ENCODE assay signal across 8 cellular contexts in genomic region chr4:80266267-80266901, GRCh38. TPM values are rescaled to one million over a fixed set of nuclear protein-coding genes. Genes with fewer than 3 reads are reported as not detected.
A peak's percentile ranks its signal among the peaks of the same experiment; 100 is the strongest.
DNase-seq lines count a peak whose midpoint lies in the region; ATAC-seq, FAIRE-seq and TF ChIP-seq lines count a peak whose summit lies in the region.

A gene with protein sequence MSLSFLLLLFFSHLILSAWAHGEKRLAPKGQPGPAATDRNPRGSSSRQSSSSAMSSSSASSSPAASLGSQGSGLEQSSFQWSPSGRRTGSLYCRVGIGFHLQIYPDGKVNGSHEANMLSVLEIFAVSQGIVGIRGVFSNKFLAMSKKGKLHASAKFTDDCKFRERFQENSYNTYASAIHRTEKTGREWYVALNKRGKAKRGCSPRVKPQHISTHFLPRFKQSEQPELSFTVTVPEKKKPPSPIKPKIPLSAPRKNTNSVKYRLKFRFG (plus strand): TSS chr4:80266664. CDS start chr4:80266825, 161 bp downstream.

- no peak for TF ChIP-seq POLR2A in HepG2 (IDR thresholded peaks at IDR 0.05; ENCODE audit: insufficient read depth in 1 of 2, low read depth in 2 of 2, low read length in 2 of 2)

- no peak for TF ChIP-seq CTCF in RWPE2 (IDR thresholded peaks at IDR 0.05; ENCODE audit: poor library complexity, severe bottlenecking)
- no peak for TF ChIP-seq CTCF in colonic mucosa (IDR thresholded peaks at IDR 0.05)
- no peak for TF ChIP-seq CTCF in HepG2 (CRISPR knock-in tag; IDR thresholded peaks at IDR 0.05)

- CTCF ChIA-PET in HepG2 (lab: Yijun Ruan, JAX; ENCODE audit: low intra/inter-chr PET ratio, low total read pairs), result no interaction called here

- DNase-seq in ELF-1 (ENCODE audit: low read depth, low spot score) (peak; percentile 28), RWPE2 (ENCODE audit: low spot score) (peak; percentile 87), colonic mucosa (no peak), HepG2 (ENCODE audit: low spot score) (no peak)

- no peak within 1 kb of the TSS for H3K9ac ChIP-seq in colonic mucosa (ENCODE audit: low read depth in 2 of 2, low read length in 2 of 2)
- no peak within 1 kb of the TSS for H3K9ac ChIP-seq in HepG2 (ENCODE audit: insufficient read depth, low read depth, low read length)
- H3K9ac ChIP-seq in subcutaneous abdominal adipose tissue (ENCODE audit: low read length in 5 of 5), result no peak within 1 kb of the TSS

- peaks cover 4% of the 10 kb centered on the region for H3K4me1 ChIP-seq in RWPE2 (ENCODE audit: insufficient read depth, poor library complexity, severe bottlenecking)
- H3K4me1 ChIP-seq in colonic mucosa, result no peaks in the 10 kb centered on the region
- no peaks in the 10 kb centered on the region for H3K4me1 ChIP-seq in HepG2 (ENCODE audit: insufficient read depth, low read length)
- peaks cover 2 to 20% (median 19%) of the 10 kb centered on the region in 5 donors for H3K4me1 ChIP-seq in subcutaneous abdominal adipose tissue (ENCODE audit: control insufficient read depth in 5 of 5, insufficient read depth in 5 of 5, low read length in 5 of 5)

- no peak for TF ChIP-seq RAD21 in HepG2 (CRISPR knock-in tag; IDR thresholded peaks at IDR 0.05)

- H3K27ac ChIP-seq in RWPE2 (ENCODE audit: poor library complexity, severe bottlenecking), result peak within 1 kb of the TSS; percentile 51
- no peak within 1 kb of the TSS for H3K27ac ChIP-seq in colonic mucosa
- no peak within 1 kb of the TSS for H3K27ac ChIP-seq in HepG2 (ENCODE audit: extremely low read length, insufficient read depth, low read length)
- H3K27ac ChIP-seq in subcutaneous abdominal adipose tissue (ENCODE audit: low read depth, low read length), result no peak within 1 kb of the TSS

- WGBS in HepG2 (ENCODE audit: low lambda C conversion rate), result 0% methylated on average over 4 of the region's 50 CpGs

- FAIRE-seq in HepG2 (lab: Jason Lieb, UNC), result no peak

- intact Hi-C loops in colonic mucosa (cut with DNase I), result no loop called here
- intact Hi-C loops in HepG2 (cut with micrococcal nuclease; ENCODE audit: unreplicated experiment), result no loop called here

- no peak within 1 kb of the TSS for H2AFZ ChIP-seq in HepG2 (ENCODE audit: low read length)

- no TSS peak for BruUV-seq in HepG2 (replicated peaks; lab: Mats Ljungman, UMichigan)

- ATAC-seq in HG02678 (IDR thresholded peaks at IDR 0.05; ENCODE audit: unreplicated experiment) (peak; percentile 46), RWPE2 (ENCODE audit: low read depth) (peak; percentile 73), HepG2 (peak; percentile 66), GM18511 (IDR thresholded peaks at IDR 0.05; ENCODE audit: unreplicated experiment) (no peak), HG03196 (IDR thresholded peaks at IDR 0.05; ENCODE audit: unreplicated experiment) (no peak)

- H3K79me2 ChIP-seq in HepG2 (ENCODE audit: insufficient read depth, low read length), result no peaks in the 10 kb centered on the region

- H3K36me3 ChIP-seq in RWPE2 (ENCODE audit: low read depth) (no peaks in the 10 kb centered on the region), colonic mucosa (no peaks in the 10 kb centered on the region), HepG2 (replicated peaks in 1 of 2; ENCODE audit: control insufficient read depth in 1 of 2, insufficient read depth in 2 of 2, low read length in 2 of 2) (no peaks in the 10 kb centered on the region), subcutaneous abdominal adipose tissue (ENCODE audit: control insufficient read depth in 5 of 5, insufficient read depth in 5 of 5, low read length in 5 of 5) (no peaks in the 10 kb centered on the region)

- POLR2A ChIA-PET in HepG2 (lab: Yijun Ruan, JAX), result no interaction called here

- H3K27me3 ChIP-seq in RWPE2 (ENCODE audit: insufficient read depth, poor library complexity, severe bottlenecking), result no peaks in the 10 kb centered on the region
- peaks cover 51% of the 10 kb centered on the region for H3K27me3 ChIP-seq in colonic mucosa
- peaks cover 2 to 40% of the 10 kb centered on the region in 2 experiments; a peak in 4 of 5 replicates for H3K27me3 ChIP-seq in HepG2 (ENCODE audit: control insufficient read depth in 1 of 2, insufficient read depth in 2 of 2, low read length in 2 of 2)
- peaks cover 43 to 66% (median 55%) of the 10 kb centered on the region in 5 donors for H3K27me3 ChIP-seq in subcutaneous abdominal adipose tissue (ENCODE audit: control insufficient read depth in 5 of 5, insufficient read depth in 4 of 5, low read length in 5 of 5)

- in situ Hi-C loops in HepG2 (cut with HindIII; ENCODE audit: extremely low pct_ligation_motif_present, low pct_unique_long_range_greater_than_20kb), result no loop called here

- H3K9me3 ChIP-seq in RWPE2 (ENCODE audit: severe bottlenecking) (no peaks in the 10 kb centered on the region), colonic mucosa (no peaks in the 10 kb centered on the region), HepG2 (ENCODE audit: low read length) (no peaks in the 10 kb centered on the region), subcutaneous abdominal adipose tissue (ENCODE audit: control insufficient read depth in 5 of 5, low read length in 5 of 5) (no peaks in the 10 kb centered on the region)

- H3K4me3 ChIP-seq in RWPE2 (ENCODE audit: severe bottlenecking) (peak within 1 kb of the TSS; percentile 61), colonic mucosa (peak within 1 kb of the TSS; percentile 31), HepG2 (replicated peaks in 1 of 3; ENCODE audit: insufficient read depth in 1 of 3, low read depth in 2 of 3, low read length in 3 of 3) (peak within 1 kb of the TSS in 1 of 3 experiments; percentile 33; a peak in 1 of 6 replicates), subcutaneous abdominal adipose tissue (ENCODE audit: low read depth in 1 of 5, low read length in 5 of 5) (peak within 1 kb of the TSS; percentile 48 to 64 (median 62))

- H3K4me2 ChIP-seq in HepG2 (ENCODE audit: low read depth, low read length), result peak within 1 kb of the TSS; percentile 18; the same call in 1 of the 2 replicates

- no peak for TF ChIP-seq EP300 in HepG2 (IDR thresholded peaks at IDR 0.05; ENCODE audit: low read depth in 2 of 2, low read length in 2 of 2)
- no peak for TF ChIP-seq EP300 in HepG2 (CRISPR knock-in tag; IDR thresholded peaks at IDR 0.05; ENCODE audit: borderline replicate concordance)

- no peaks in the 10 kb centered on the region for H4K20me1 ChIP-seq in HepG2 (ENCODE audit: insufficient read depth, low read length)

TF ChIP-seq in HepG2, 621 proteins besides CTCF, POLR2A, EP300 and RAD21:
- TF ChIP-seq EZH2 (conservative IDR thresholded peaks at IDR 0.05; ENCODE audit: low read depth, low read length), result 0 out of 2 replicates have a peak, but pooled peaks have one; percentile 27
- no peak for TF ChIP-seq TAF1 (CRISPR knock-in tag; IDR thresholded peaks at IDR 0.05)

RNA-seq across cellular contexts. Expression of the gene that starts here (rescaled TPM):
- total RNA-seq in colonic mucosa (1 to 10 TPM in 1 of 2 donors, under 1 TPM in 1; 0.30 to 1.5 TPM), HepG2 (2016; rRNA removed; fragmentation: Illumina TruSeq; extraction: Trizol) (not detected in 2 replicates)
- total RNA-seq in HepG2 (2016; cell fraction: cytosol; rRNA removed; fragmentation: Illumina TruSeq; extraction: Trizol; ENCODE audit: low read depth), result not detected in 2 replicates
- not detected in 2 replicates for total RNA-seq in HepG2 (2016; cell fraction: insoluble cytoplasmic fraction; rRNA removed; fragmentation: Illumina TruSeq; extraction: Trizol)
- total RNA-seq in HepG2 (2016; cell fraction: membrane; rRNA removed; fragmentation: Illumina TruSeq; extraction: Trizol), result not detected in 2 replicates
- not detected in 2 replicates for total RNA-seq in HepG2 (2016; cell fraction: nucleus; rRNA removed; fragmentation: Illumina TruSeq; extraction: Trizol)
- not detected in 2 replicates for polyA plus RNA-seq in HepG2 (2011; rRNA removed)
- not detected in 2 replicates for polyA plus RNA-seq in HepG2 (2011; cell fraction: cytosol; rRNA removed)
- not detected in 2 replicates for polyA plus RNA-seq in HepG2 (2011; cell fraction: nucleus; rRNA removed)
- polyA plus RNA-seq in HepG2 (2012), result not detected in 2 replicates
- polyA plus RNA-seq in HepG2 (2016; cell fraction: cytosol; fragmentation: Illumina TruSeq; extraction: Trizol; ENCODE audit: low read depth), result not detected in 2 replicates
- polyA plus RNA-seq in HepG2 (2016; cell fraction: insoluble cytoplasmic fraction; fragmentation: Illumina TruSeq; extraction: Trizol; ENCODE audit: low read depth), result not detected in 2 replicates
- not detected in 2 replicates for polyA plus RNA-seq in HepG2 (2016; cell fraction: membrane; fragmentation: Illumina TruSeq; extraction: Trizol; ENCODE audit: low read depth)
- polyA plus RNA-seq in HepG2 (2016; cell fraction: nucleus; fragmentation: Illumina TruSeq; extraction: Trizol; ENCODE audit: insufficient read depth, low read depth), result not detected in 2 replicates
- 0.04 TPM in 1 of 2 replicates, not detected in the other for polyA minus RNA-seq in HepG2 (2011; rRNA and poly(A)+ RNA removed; ENCODE audit: low replicate concordance)
- not detected in 2 replicates for polyA minus RNA-seq in HepG2 (2011; cell fraction: cytosol; rRNA and poly(A)+ RNA removed)
- polyA minus RNA-seq in HepG2 (2011; cell fraction: nucleus; rRNA and poly(A)+ RNA removed), result 0.12 and 0.13 TPM in 2 replicates

Comparison
In these comparisons a context has a peak if more than half of its experiments do, and no peak if none do; other contexts are left out.
1. Peak in ATAC-seq and H3K4me2 ChIP-seq in HepG2; RNA of the gene not detected or under 1 TPM.
2. DNase-seq: peak in ELF-1 (single experiment) and RWPE2 (single experiment); none in colonic mucosa (single experiment) and HepG2 (single experiment).
3. ATAC-seq: peak in HG02678 (single experiment) and RWPE2 (single experiment); none in GM18511 (single experiment) and HG03196 (single experiment).